ENCODE assay signal across 14 cellular contexts in the genomic region with DNA sequence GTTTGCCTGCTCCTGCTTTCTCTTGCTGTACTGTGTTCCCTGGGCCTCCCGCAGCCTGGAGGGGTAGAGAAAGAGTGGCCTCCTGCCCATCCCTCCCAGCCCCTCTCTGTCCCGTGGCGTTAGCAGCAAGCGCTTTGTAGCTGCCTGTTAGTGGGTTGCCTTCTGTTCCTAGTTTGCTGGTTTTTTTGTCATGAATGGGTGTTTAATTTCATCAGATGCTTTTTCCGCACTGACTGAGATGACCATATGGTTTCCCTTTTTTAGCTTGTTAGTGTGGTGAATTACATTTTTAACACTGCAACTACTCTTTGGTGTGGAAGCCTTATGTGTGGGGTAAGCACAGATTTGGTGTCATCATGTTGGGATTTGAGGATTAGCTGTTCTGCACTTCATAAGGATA. TPM values are rescaled to one million over a fixed set of nuclear protein-coding genes. Genes with fewer than 3 reads are reported as not detected.
DNase-seq lines count a peak whose midpoint lies in the region; ATAC-seq and TF ChIP-seq lines count a peak whose summit lies in the region.
"Had no signal": no experiment of that assay in that cellular context is flagged by ENCODE, and none has a peak within 500 bp of the region (broad histone marks: within the 10 kb centered on the region; RNA-seq: fewer than 3 reads in every experiment).

No MANE protein-coding gene starts in this region.

- H3K27ac ChIP-seq in BLaER1 treated with 17β-estradiol and CSF1 and Interleukin-3, amounts not matched to agents 10 nM and 100 nM = peak overlapping the region in 5 of 11 experiments; percentile 21 to 57 (median 33); a peak in 6 of 22 replicates
- H3K27ac ChIP-seq in neural progenitor cell = no peak overlapping the region

- no peak for ATAC-seq in T-cell (replicated peaks in 1 of 4)

- peaks cover 0 to 38% (median 13%) of the 10 kb centered on the region in 11 experiments; a peak in 10 of 22 replicates for H3K36me3 ChIP-seq in BLaER1 treated with 17β-estradiol and CSF1 and Interleukin-3, amounts not matched to agents 10 nM and 100 nM
- no peaks in the 10 kb centered on the region for H3K36me3 ChIP-seq in neural progenitor cell
- H3K36me3 ChIP-seq: esophagus squamous epithelium, tibial artery had no signal

- H2AFZ ChIP-seq in neural progenitor cell (replicated peaks) = no peak overlapping the region

- H3K9ac ChIP-seq in BLaER1 treated with 17β-estradiol and CSF1 and Interleukin-3, amounts not matched to agents 10 nM and 100 nM = peak overlapping the region in 1 of 11 experiments; percentile 6; a peak in 1 of 22 replicates
- H3K9ac ChIP-seq in neural progenitor cell = no peak overlapping the region

- H3K4me3 Mint-ChIP-seq in neural progenitor cell (no peak overlapping the region), T-cell (no peak overlapping the region)

- no peak overlapping the region for H3K4me3 ChIP-seq in BLaER1 treated with 17β-estradiol and CSF1 and Interleukin-3, amounts not matched to agents 10 nM and 100 nM
- H3K4me3 ChIP-seq in neural progenitor cell = no peak overlapping the region
- H3K4me3 ChIP-seq: esophagus squamous epithelium, lung, tibial artery had no signal

- CTCF ChIA-PET in T-cell (lab: Charles Lee) = no interaction called here

- TF ChIP-seq CTCF in neural progenitor cell (IDR thresholded peaks at IDR 0.05) = no peak

- peak overlapping the region in 10 of 11 experiments; percentile 5 to 90 (median 42); a peak in 18 of 22 replicates for H3K4me2 ChIP-seq in BLaER1 treated with 17β-estradiol and CSF1 and Interleukin-3, amounts not matched to agents 10 nM and 100 nM
- H3K4me2 ChIP-seq in neural progenitor cell = no peak overlapping the region

- H3K27ac Mint-ChIP-seq in neural progenitor cell = peak overlapping the region; percentile 10
- no peak overlapping the region for H3K27ac Mint-ChIP-seq in T-cell

- H3K4me1 Mint-ChIP-seq in neural progenitor cell (peaks cover 47% of the 10 kb centered on the region), T-cell (no peaks in the 10 kb centered on the region)

- H3K27me3 Mint-ChIP-seq in neural progenitor cell (ENCODE audit: insufficient read depth, low read depth) = no peaks in the 10 kb centered on the region
- H3K27me3 Mint-ChIP-seq in T-cell = peaks cover 0 to 2% of the 10 kb centered on the region in 2 donors

- H3K36me3 Mint-ChIP-seq in neural progenitor cell (peaks cover 16% of the 10 kb centered on the region), T-cell (no peaks in the 10 kb centered on the region)

- peaks cover 94% of the 10 kb centered on the region for H3K79me2 ChIP-seq in neural progenitor cell (ENCODE audit: low read depth)

- H3K9me3 ChIP-seq in BLaER1 treated with 17β-estradiol and CSF1 and Interleukin-3, amounts not matched to agents 10 nM and 100 nM (replicated peaks in 1 of 11) = peaks cover 0 to 12% (median 0%) of the 10 kb centered on the region in 11 experiments; a peak in 4 of 22 replicates
- no peaks in the 10 kb centered on the region for H3K9me3 ChIP-seq in neural progenitor cell (ENCODE audit: low read depth)
- H3K9me3 ChIP-seq: esophagus squamous epithelium, tibial artery had no signal

- peaks cover 2% of the 10 kb centered on the region for H3K9me3 Mint-ChIP-seq in neural progenitor cell
- no peaks in the 10 kb centered on the region for H3K9me3 Mint-ChIP-seq in T-cell

- H3F3A ChIP-seq in neural progenitor cell (ENCODE audit: low read depth) = no peaks in the 10 kb centered on the region

- peaks cover 49 to 78% (median 58%) of the 10 kb centered on the region in 10 experiments for H3K4me1 ChIP-seq in BLaER1 treated with 17β-estradiol and CSF1 and Interleukin-3, amounts not matched to agents 10 nM and 100 nM
- peaks cover 17% of the 10 kb centered on the region for H3K4me1 ChIP-seq in neural progenitor cell

- no peaks in the 10 kb centered on the region for H3K27me3 ChIP-seq in BLaER1 treated with 17β-estradiol and CSF1 and Interleukin-3, amounts not matched to agents 10 nM and 100 nM
- H3K27me3 ChIP-seq in neural progenitor cell = no peaks in the 10 kb centered on the region
- H3K27me3 ChIP-seq: esophagus squamous epithelium, tibial artery had no signal

- POLR2A ChIA-PET in T-cell (lab: Charles Lee) = no interaction called here

- H4K20me1 ChIP-seq in BLaER1 treated with 17β-estradiol and CSF1 and Interleukin-3, amounts not matched to agents 10 nM and 100 nM = peaks cover 7 to 99% (median 30%) of the 10 kb centered on the region in 11 experiments; a peak in 17 of 22 replicates
- peaks cover 50% of the 10 kb centered on the region for H4K20me1 ChIP-seq in neural progenitor cell (ENCODE audit: low read depth)

- DNase-seq in NCI-H1694 treated with DMSO at 0.1 percent for 48 hours (lab: John Stamatoyannopoulos, UW) (peak; percentile 98), cerebellum (ENCODE audit: low spot score) (peak; percentile 88), neural progenitor cell (ENCODE audit: low spot score) (peak; percentile 31), putamen (ENCODE audit: low spot score) (no peak), T-cell (no peak), NAMALWA (ENCODE audit: low spot score) (no peak)
- DNase-seq in NK-92 treated with Interleukin-12 subunit alpha and Interleukin-12 subunit beta, amount 100 ng/mL, for 24 hours (lab: John Stamatoyannopoulos, UW) = no peak
- DNase-seq: amniotic stem cell, cortex of kidney, esophagus squamous epithelium, OCI-M1, tibial artery had no signal

RNA-seq across cellular contexts. Expression of gene ASAP2, which starts 32.3 kb away (rescaled TPM):
- 61.2 TPM for total RNA-seq in cerebellum
- total RNA-seq in neural progenitor cell (ENCODE audit: low replicate concordance) = 26.1 and 31.7 TPM in 2 replicates
- under 1 TPM in 4 of 5 donors, not detected in 1; 0.10 to 0.38 (median 0.27) TPM for total RNA-seq in T-cell

Comparison
In these comparisons a context has a peak if more than half of its experiments do, and no peak if none do; other contexts are left out.
1. DNase-seq: peak in NCI-H1694 treated with DMSO at 0.1 percent for 48 hours (single experiment), cerebellum (single experiment) and neural progenitor cell (single experiment); none in putamen (single experiment), T-cell (0 of 34), NK-92 treated with Interleukin-12 subunit alpha and Interleukin-12 subunit beta, amount 100 ng/mL, for 24 hours (single experiment) and NAMALWA (single experiment).
2. RNA of gene ASAP2, which starts 32.3 kb away (total RNA-seq): 61.2 TPM in cerebellum (single experiment) and 26.1 to 31.7 TPM in neural progenitor cell; 0.10 to 0.38 TPM in T-cell; every median in the first group is over 10 times any median in the second.